In genomic region chr22:46986788-46987187, GRCh38 we compare ENCODE assay signal across 24 cellular contexts.
A peak's percentile ranks its signal among the peaks of the same experiment; 100 is the strongest.
DNase-seq lines count a peak whose midpoint lies in the region; ATAC-seq, FAIRE-seq and TF ChIP-seq lines count a peak whose summit lies in the region.
"Had no signal": no experiment of that assay in that cellular context is flagged by ENCODE, and none has a peak within 500 bp of the region (broad histone marks: within the 10 kb centered on the region; RNA-seq: fewer than 3 reads in every experiment).

No MANE protein-coding gene starts in this region.

- no peaks in the 10 kb centered on the region for H3K4me1 ChIP-seq in kidney (ENCODE audit: control insufficient read depth in 1 of 2, insufficient read depth in 1 of 2, low read depth in 1 of 2, low read length in 2 of 2)
- H3K4me1 ChIP-seq: A549, BE2C, HAP-1 had no signal

- no peak for DNase-seq in T-helper 17 cell
- DNase-seq in kidney, result peak; percentile 51
- peak; percentile 77 for DNase-seq in osteocyte (ENCODE audit: extremely low spot score, unreplicated experiment)
- peak; percentile 43 for DNase-seq in sciatic nerve (ENCODE audit: low spot score)
- no peak for DNase-seq in D341Med (ENCODE audit: low spot score)
- DNase-seq in SIG-M5 (lab: John Stamatoyannopoulos, UW), result no peak
- DNase-seq in MG63, result no peak
- DNase-seq: 8988T; ACHN; AML-193; BE2C; CD4-positive, alpha-beta T cell; CD8-positive, alpha-beta memory T cell; DMS53; DMS79 treated with DMSO at 0.1 percent for 48 hours; GF-D8; GOT3; HFFc6 had no signal

- no peak overlapping the region for H3K4me3 Mint-ChIP-seq in T-helper 17 cell
- no peak overlapping the region for H3K4me3 Mint-ChIP-seq in osteocyte (ENCODE audit: unreplicated experiment)
- H3K4me3 Mint-ChIP-seq: CD14-positive monocyte; CD4-positive, alpha-beta T cell; CD8-positive, alpha-beta memory T cell; HFFc6 had no signal

- no peaks in the 10 kb centered on the region for H3K9me3 ChIP-seq in T-helper 17 cell (ENCODE audit: control insufficient read depth, low read length, poor library complexity, severe bottlenecking)
- no peaks in the 10 kb centered on the region for H3K9me3 ChIP-seq in kidney (ENCODE audit: control insufficient read depth in 1 of 2, low read length in 2 of 2)
- no peaks in the 10 kb centered on the region for H3K9me3 ChIP-seq in MG63
- H3K9me3 ChIP-seq: A549; BE2C; BLaER1 treated with 17β-estradiol and CSF1 and Interleukin-3, amounts not matched to agents 10 nM and 100 nM; HAP-1 had no signal

- peak overlapping the region; percentile 43 for H3K27ac Mint-ChIP-seq in T-helper 17 cell
- H3K27ac Mint-ChIP-seq in osteocyte (ENCODE audit: unreplicated experiment), result no peak overlapping the region
- H3K27ac Mint-ChIP-seq: CD14-positive monocyte; CD4-positive, alpha-beta T cell; HFFc6 had no signal

- H3K9ac ChIP-seq in kidney (ENCODE audit: low read length in 2 of 2), result no peak overlapping the region
- H3K9ac ChIP-seq: BLaER1 treated with 17β-estradiol and CSF1 and Interleukin-3, amounts not matched to agents 10 nM and 100 nM had no signal

- no peaks in the 10 kb centered on the region for H3K27me3 ChIP-seq in MG63
- H3K27me3 ChIP-seq: BE2C; BLaER1 treated with 17β-estradiol and CSF1 and Interleukin-3, amounts not matched to agents 10 nM and 100 nM had no signal

- no peaks in the 10 kb centered on the region for H3K9me3 Mint-ChIP-seq in osteocyte (ENCODE audit: unreplicated experiment)
- H3K9me3 Mint-ChIP-seq: CD4-positive, alpha-beta T cell; CD8-positive, alpha-beta memory T cell; HFFc6 had no signal

- H3K36me3 ChIP-seq in kidney (ENCODE audit: control insufficient read depth in 1 of 2, insufficient read depth in 2 of 2, low read length in 2 of 2), result no peaks in the 10 kb centered on the region
- no peaks in the 10 kb centered on the region for H3K36me3 ChIP-seq in MG63
- H3K36me3 ChIP-seq: BE2C, HAP-1 had no signal

- H3K27me3 Mint-ChIP-seq in T-helper 17 cell, result no peaks in the 10 kb centered on the region
- no peaks in the 10 kb centered on the region for H3K27me3 Mint-ChIP-seq in osteocyte (ENCODE audit: unreplicated experiment)
- H3K27me3 Mint-ChIP-seq: CD4-positive, alpha-beta T cell; CD8-positive, alpha-beta memory T cell had no signal

- H3K4me1 Mint-ChIP-seq in T-helper 17 cell, result peaks cover 20% of the 10 kb centered on the region
- peaks cover 8% of the 10 kb centered on the region for H3K4me1 Mint-ChIP-seq in osteocyte (ENCODE audit: unreplicated experiment)
- H3K4me1 Mint-ChIP-seq: CD14-positive monocyte had no signal

- intact Hi-C loops in kidney (cut with DNase I), result no loop called here
- intact Hi-C loops in sciatic nerve (cut with DNase I), result no loop called here

- TF ChIP-seq CTCF in kidney (IDR thresholded peaks at IDR 0.05; ENCODE audit: borderline replicate concordance, extremely low read depth, insufficient read depth) (no peak), osteocyte (IDR thresholded peaks at IDR 0.05) (no peak)

- H3K4me3 ChIP-seq in kidney (ENCODE audit: low read length in 2 of 2) (no peak overlapping the region), MG63 (no peak overlapping the region)
- H3K4me3 ChIP-seq: A549; BLaER1 treated with 17β-estradiol and CSF1 and Interleukin-3, amounts not matched to agents 10 nM and 100 nM; HAP-1 had no signal

- ATAC-seq in T-helper 17 cell, result no peak
- no peak for ATAC-seq in sciatic nerve
- ATAC-seq: A549 had no signal

- H3K27ac ChIP-seq in kidney (ENCODE audit: low read depth in 2 of 2, low read length in 2 of 2), result no peak overlapping the region
- H3K27ac ChIP-seq: A549; BLaER1 treated with 17β-estradiol and CSF1 and Interleukin-3, amounts not matched to agents 10 nM and 100 nM had no signal

- H3K36me3 Mint-ChIP-seq in T-helper 17 cell (ENCODE audit: low read depth), result peaks cover 7% of the 10 kb centered on the region
- peaks cover 7% of the 10 kb centered on the region for H3K36me3 Mint-ChIP-seq in osteocyte (ENCODE audit: unreplicated experiment)

- no peak for FAIRE-seq in kidney (lab: Jason Lieb, UNC)
- FAIRE-seq: A549, GM12892, H54 had no signal

Comparison
In these comparisons a context has a peak if more than half of its experiments do, and no peak if none do; other contexts are left out.
1. DNase-seq: peak in kidney (single experiment), osteocyte (single experiment) and sciatic nerve (single experiment); none in T-helper 17 cell (0 of 3), D341Med (single experiment), SIG-M5 (single experiment) and MG63 (single experiment).